ENCODE assay signal across 1 cellular context in the genomic region with DNA sequence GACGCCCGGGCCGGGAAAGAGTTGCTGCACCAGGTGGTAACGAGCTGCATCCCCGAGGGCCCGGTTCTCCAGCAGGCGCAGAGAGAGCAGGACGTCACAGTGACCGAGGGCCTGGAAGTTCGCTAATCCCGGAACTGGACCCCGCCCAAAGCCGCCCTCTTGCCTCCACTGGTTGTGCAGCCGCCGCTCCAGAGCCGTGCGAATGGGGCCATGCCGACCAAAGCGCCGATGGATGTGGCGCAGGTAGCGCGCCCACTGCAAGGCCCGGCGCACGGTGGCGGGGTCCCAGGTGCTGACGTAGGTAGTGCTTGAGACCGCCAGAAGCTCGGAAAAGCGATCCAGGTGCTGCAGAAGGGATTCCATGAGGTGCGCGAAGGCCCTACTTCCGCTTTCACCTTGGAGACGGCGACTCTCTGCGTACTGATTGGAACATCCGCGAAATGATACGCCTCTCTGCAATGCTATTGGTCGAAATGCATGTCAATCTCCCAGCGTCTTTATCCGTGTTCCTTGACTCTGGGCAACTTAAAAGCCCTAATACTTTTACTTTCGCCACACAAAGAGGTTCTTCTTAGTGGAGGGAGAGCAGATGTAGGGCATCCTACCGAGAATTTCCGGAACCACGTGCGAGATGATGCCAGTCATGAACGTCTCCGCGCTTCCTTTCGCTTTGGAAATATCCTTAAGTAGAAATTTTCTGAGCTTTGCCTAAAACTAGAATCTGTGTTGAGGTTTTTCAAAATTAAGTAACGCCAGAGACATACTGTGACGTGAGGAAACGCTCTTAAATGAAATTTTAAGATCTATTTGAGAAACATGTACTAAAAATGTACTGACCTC.
TF ChIP-seq lines count a peak whose summit lies in the region.

A gene with protein sequence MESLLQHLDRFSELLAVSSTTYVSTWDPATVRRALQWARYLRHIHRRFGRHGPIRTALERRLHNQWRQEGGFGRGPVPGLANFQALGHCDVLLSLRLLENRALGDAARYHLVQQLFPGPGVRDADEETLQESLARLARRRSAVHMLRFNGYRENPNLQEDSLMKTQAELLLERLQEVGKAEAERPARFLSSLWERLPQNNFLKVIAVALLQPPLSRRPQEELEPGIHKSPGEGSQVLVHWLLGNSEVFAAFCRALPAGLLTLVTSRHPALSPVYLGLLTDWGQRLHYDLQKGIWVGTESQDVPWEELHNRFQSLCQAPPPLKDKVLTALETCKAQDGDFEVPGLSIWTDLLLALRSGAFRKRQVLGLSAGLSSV (minus strand): TSS at position 376 of the 840 bp plus-strand sequence. CDS start 13 bp downstream, at position 363.

TF ChIP-seq in HCT116, 20 proteins besides CTCF, POLR2A, EP300 and RAD21 (continued from another document):
- TF ChIP-seq EZH2 (IDR thresholded peaks at IDR 0.05) (no peak), TCF7L2 (IDR thresholded peaks at IDR 0.05; ENCODE audit: borderline replicate concordance, extremely low read depth, insufficient read depth, insufficient read length) (no peak), SIN3A (IDR thresholded peaks at IDR 0.05; ENCODE audit: low read depth) (no peak), SRF (IDR thresholded peaks at IDR 0.05; ENCODE audit: low read depth) (no peak), CBX3 (IDR thresholded peaks at IDR 0.05; ENCODE audit: low read depth) (no peak), EZH2phosphoT487 (IDR thresholded peaks at IDR 0.05; ENCODE audit: borderline replicate concordance) (no peak), FOSL1 (IDR thresholded peaks at IDR 0.05; ENCODE audit: low read depth) (no peak), ELF1 (IDR thresholded peaks at IDR 0.05; ENCODE audit: borderline replicate concordance, low read depth) (peak; percentile 81), SP1 (IDR thresholded peaks at IDR 0.05; ENCODE audit: low read depth) (peak; percentile 90)
- TF ChIP-seq, protein P1, sequence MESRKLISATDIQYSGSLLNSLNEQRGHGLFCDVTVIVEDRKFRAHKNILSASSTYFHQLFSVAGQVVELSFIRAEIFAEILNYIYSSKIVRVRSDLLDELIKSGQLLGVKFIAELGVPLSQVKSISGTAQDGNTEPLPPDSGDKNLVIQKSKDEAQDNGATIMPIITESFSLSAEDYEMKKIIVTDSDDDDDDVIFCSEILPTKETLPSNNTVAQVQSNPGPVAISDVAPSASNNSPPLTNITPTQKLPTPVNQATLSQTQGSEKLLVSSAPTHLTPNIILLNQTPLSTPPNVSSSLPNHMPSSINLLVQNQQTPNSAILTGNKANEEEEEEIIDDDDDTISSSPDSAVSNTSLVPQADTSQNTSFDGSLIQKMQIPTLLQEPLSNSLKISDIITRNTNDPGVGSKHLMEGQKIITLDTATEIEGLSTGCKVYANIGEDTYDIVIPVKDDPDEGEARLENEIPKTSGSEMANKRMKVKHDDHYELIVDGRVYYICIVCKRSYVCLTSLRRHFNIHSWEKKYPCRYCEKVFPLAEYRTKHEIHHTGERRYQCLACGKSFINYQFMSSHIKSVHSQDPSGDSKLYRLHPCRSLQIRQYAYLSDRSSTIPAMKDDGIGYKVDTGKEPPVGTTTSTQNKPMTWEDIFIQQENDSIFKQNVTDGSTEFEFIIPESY (IDR thresholded peaks at IDR 0.05; ENCODE audit: extremely low read depth, insufficient replicate concordance, low read length), result no peak
